10 cellular contexts compared by ENCODE assay signal in genomic region chr10:27998954-27999275, GRCh38. TPM values are rescaled to one million over a fixed set of nuclear protein-coding genes. Genes with fewer than 3 reads are reported as not detected.
DNase-seq lines count a peak whose midpoint lies in the region; ATAC-seq and TF ChIP-seq lines count a peak whose summit lies in the region.
"Had no signal": no experiment of that assay in that cellular context is flagged by ENCODE, and none has a peak within 500 bp of the region (broad histone marks: within the 10 kb centered on the region; RNA-seq: fewer than 3 reads in every experiment).

A gene with protein sequence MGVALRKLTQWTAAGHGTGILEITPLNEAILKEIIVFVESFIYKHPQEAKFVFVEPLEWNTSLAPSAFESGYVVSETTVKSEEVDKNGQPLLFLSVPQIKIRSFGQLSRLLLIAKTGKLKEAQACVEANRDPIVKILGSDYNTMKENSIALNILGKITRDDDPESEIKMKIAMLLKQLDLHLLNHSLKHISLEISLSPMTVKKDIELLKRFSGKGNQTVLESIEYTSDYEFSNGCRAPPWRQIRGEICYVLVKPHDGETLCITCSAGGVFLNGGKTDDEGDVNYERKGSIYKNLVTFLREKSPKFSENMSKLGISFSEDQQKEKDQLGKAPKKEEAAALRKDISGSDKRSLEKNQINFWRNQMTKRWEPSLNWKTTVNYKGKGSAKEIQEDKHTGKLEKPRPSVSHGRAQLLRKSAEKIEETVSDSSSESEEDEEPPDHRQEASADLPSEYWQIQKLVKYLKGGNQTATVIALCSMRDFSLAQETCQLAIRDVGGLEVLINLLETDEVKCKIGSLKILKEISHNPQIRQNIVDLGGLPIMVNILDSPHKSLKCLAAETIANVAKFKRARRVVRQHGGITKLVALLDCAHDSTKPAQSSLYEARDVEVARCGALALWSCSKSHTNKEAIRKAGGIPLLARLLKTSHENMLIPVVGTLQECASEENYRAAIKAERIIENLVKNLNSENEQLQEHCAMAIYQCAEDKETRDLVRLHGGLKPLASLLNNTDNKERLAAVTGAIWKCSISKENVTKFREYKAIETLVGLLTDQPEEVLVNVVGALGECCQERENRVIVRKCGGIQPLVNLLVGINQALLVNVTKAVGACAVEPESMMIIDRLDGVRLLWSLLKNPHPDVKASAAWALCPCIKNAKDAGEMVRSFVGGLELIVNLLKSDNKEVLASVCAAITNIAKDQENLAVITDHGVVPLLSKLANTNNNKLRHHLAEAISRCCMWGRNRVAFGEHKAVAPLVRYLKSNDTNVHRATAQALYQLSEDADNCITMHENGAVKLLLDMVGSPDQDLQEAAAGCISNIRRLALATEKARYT (minus strand): TSS chr10:27999079. CDS start chr10:27995142, 3,937 bp downstream.

- TF ChIP-seq EP300 in tibial nerve (IDR thresholded peaks at IDR 0.05) = no peak

- WGBS in lung, 2 donors = 2 to 3% methylated on average over 30 of the region's 30 CpGs
- 6 to 7% methylated on average over 27 to 28 of the region's 30 CpGs for WGBS in tibial nerve, 2 donors

- in situ Hi-C loops in astrocyte of the spinal cord (cut with HindIII; ENCODE audit: low sequenced_read_pairs) = no loop called here

- H3K4me1 ChIP-seq in lung (ENCODE audit: control insufficient read depth in 2 of 2, insufficient read depth in 2 of 2, low read length in 2 of 2) = peaks cover 0 to 5% of the 10 kb centered on the region in 2 donors
- peaks cover 0 to 8% (median 0%) of the 10 kb centered on the region in 4 donors for H3K4me1 ChIP-seq in tibial nerve
- no peaks in the 10 kb centered on the region for H3K4me1 ChIP-seq in foreskin keratinocyte

- H3K4me3 ChIP-seq in astrocyte of the spinal cord (ENCODE audit: low read depth, low read length) = peak within 1 kb of the TSS; percentile 68
- peak within 1 kb of the TSS; percentile 67 for H3K4me3 ChIP-seq in lung
- H3K4me3 ChIP-seq in tibial nerve = peak within 1 kb of the TSS; percentile 31 to 75 (median 56)

- no peaks in the 10 kb centered on the region for H3K9me3 Mint-ChIP-seq in activated naive CD4-positive, alpha-beta T cell treated with anti-CD3 and anti-CD28 coated beads for 36 hours

- H3K4me3 Mint-ChIP-seq in activated naive CD4-positive, alpha-beta T cell treated with anti-CD3 and anti-CD28 coated beads for 36 hours = peak within 1 kb of the TSS; percentile 82

- TF ChIP-seq CTCF in astrocyte of the spinal cord (IDR thresholded peaks at IDR 0.05; ENCODE audit: low read depth, low read length) = no peak
- no peak for TF ChIP-seq CTCF in lung (IDR thresholded peaks at IDR 0.05; ENCODE audit: control extremely low read depth, extremely low read depth)
- TF ChIP-seq CTCF in tibial nerve (IDR thresholded peaks at IDR 0.05) = no peak
- TF ChIP-seq CTCF in foreskin keratinocyte (conservative IDR thresholded peaks at IDR 0.05) = no peak

- DNase-seq in activated naive CD4-positive, alpha-beta T cell treated with anti-CD3 and anti-CD28 coated beads for 36 hours = peak; percentile 31
- no peak for DNase-seq in activated naive CD4-positive, alpha-beta T cell (lab: John Stamatoyannopoulos, UW)
- peak; percentile 9 for DNase-seq in astrocyte of the spinal cord (ENCODE audit: low read depth, low spot score)
- DNase-seq in lung (ENCODE audit: low spot score) = no peak
- DNase-seq in tibial nerve (ENCODE audit: low spot score in 2 of 2) = no peak
- DNase-seq in foreskin keratinocyte = no peak
- DNase-seq in SKM-1 (lab: John Stamatoyannopoulos, UW; ENCODE audit: unreplicated experiment) = no peak
- no peak for DNase-seq in cerebellar cortex (ENCODE audit: low spot score)
- DNase-seq: activated CD4-positive, alpha-beta T cell treated with anti-CD3 and anti-CD28 coated beads, Interleukin-2, amount 50 U/mL, for 4 hours; DMS79 had no signal

- TF ChIP-seq POLR2A in tibial nerve (IDR thresholded peaks at IDR 0.05) = no peak

- peaks cover 0 to 4% of the 10 kb centered on the region in 2 donors for H3K9me3 ChIP-seq in lung (ENCODE audit: control insufficient read depth in 2 of 2, insufficient read depth in 1 of 2, low read length in 1 of 2)
- no peaks in the 10 kb centered on the region for H3K9me3 ChIP-seq in tibial nerve

- H3K36me3 ChIP-seq in lung (ENCODE audit: control insufficient read depth in 2 of 2, insufficient read depth in 2 of 2, low read length in 2 of 2) (no peaks in the 10 kb centered on the region), tibial nerve (no peaks in the 10 kb centered on the region)

- ATAC-seq in lung (ENCODE audit: insufficient read depth, low FRiP score) = peak; percentile 53
- no peak for ATAC-seq in foreskin keratinocyte

- CTCF ChIA-PET in activated naive CD4-positive, alpha-beta T cell treated with anti-CD3 and anti-CD28 coated beads for 36 hours (lab: Charles Lee) = no interaction called here

- intact Hi-C loops in activated naive CD4-positive, alpha-beta T cell treated with anti-CD3 and anti-CD28 coated beads for 36 hours (cut with micrococcal nuclease) = loop anchor here (2.0 to 10.0 kb wide), 4 partner anchors 180 to 386 kb away; partner anchors contain the start of gene MKX

- no peak within 1 kb of the TSS for H3K27ac Mint-ChIP-seq in activated naive CD4-positive, alpha-beta T cell treated with anti-CD3 and anti-CD28 coated beads for 36 hours

- H3K27me3 Mint-ChIP-seq in activated naive CD4-positive, alpha-beta T cell treated with anti-CD3 and anti-CD28 coated beads for 36 hours (ENCODE audit: low read depth) = peaks cover 33% of the 10 kb centered on the region

- peaks cover 3% of the 10 kb centered on the region for H3K27me3 ChIP-seq in lung (ENCODE audit: control insufficient read depth, insufficient read depth)
- peaks cover 0 to 9% of the 10 kb centered on the region in 2 donors for H3K27me3 ChIP-seq in tibial nerve
- peaks cover 50% of the 10 kb centered on the region for H3K27me3 ChIP-seq in foreskin keratinocyte

- H3K27ac ChIP-seq in lung (ENCODE audit: low read depth in 1 of 2, low read length in 1 of 2) (no peak within 1 kb of the TSS), tibial nerve (no peak within 1 kb of the TSS), foreskin keratinocyte (no peak within 1 kb of the TSS)

- no peaks in the 10 kb centered on the region for H3K36me3 Mint-ChIP-seq in activated naive CD4-positive, alpha-beta T cell treated with anti-CD3 and anti-CD28 coated beads for 36 hours (ENCODE audit: low read depth)

- H3K4me1 Mint-ChIP-seq in activated naive CD4-positive, alpha-beta T cell treated with anti-CD3 and anti-CD28 coated beads for 36 hours (ENCODE audit: low read depth) = peaks cover 10% of the 10 kb centered on the region

RNA-seq across cellular contexts. Expression of the gene that starts here (rescaled TPM):
- total RNA-seq in activated naive CD4-positive, alpha-beta T cell treated with anti-CD3 and anti-CD28 coated beads for 36 hours = under 1 TPM; 0.22 to 0.55 TPM
- total RNA-seq in lung (10 to 100 TPM; 12.1 to 16.6 TPM), tibial nerve (1 to 10 TPM in 1 of 4 donors, not detected in 3; 1.7 TPM), foreskin keratinocyte (0.07 and 0.41 TPM in 2 replicates)
- polyA plus RNA-seq in lung (1 to 10 TPM; 1.8 to 3.2 TPM), foreskin keratinocyte (0.14 and 0.15 TPM in 2 replicates)

Comparison
In these comparisons a context has a peak if more than half of its experiments do, and no peak if none do; other contexts are left out.
1. Peak in DNase-seq in activated naive CD4-positive, alpha-beta T cell treated with anti-CD3 and anti-CD28 coated beads for 36 hours; RNA of the gene not detected or under 1 TPM.